9 cellular contexts compared by ENCODE assay signal in genomic region chr3:60555704-60556340, GRCh38.
DNase-seq lines count a peak whose midpoint lies in the region; ATAC-seq and TF ChIP-seq lines count a peak whose summit lies in the region.
"Had no signal": no experiment of that assay in that cellular context is flagged by ENCODE, and none has a peak within 500 bp of the region (broad histone marks: within the 10 kb centered on the region; RNA-seq: fewer than 3 reads in every experiment).

No MANE protein-coding gene starts in this region.

- H3K27me3 Mint-ChIP-seq in mesothelial cell of epicardium (ENCODE audit: low read depth), result no peaks in the 10 kb centered on the region

- no peaks in the 10 kb centered on the region for H3K36me3 Mint-ChIP-seq in mesothelial cell of epicardium

- H3K9ac ChIP-seq in Loucy (ENCODE audit: low read depth, low read length, poor library complexity, severe bottlenecking), result no peak overlapping the region

- DNase-seq in HCEC 1CT (peak; percentile 74), kidney glomerular epithelial cell (lab: John Stamatoyannopoulos, UW) (peak; percentile 85), NCI-H2081 (lab: John Stamatoyannopoulos, UW) (no peak), mesothelial cell of epicardium (ENCODE audit: low spot score in 2 of 2, unreplicated experiment in 2 of 2) (no peak), left colon (no peak), NCI-H510A treated with DMSO at 0.1 percent for 48 hours (lab: John Stamatoyannopoulos, UW) (no peak)

- H3K36me3 ChIP-seq in Loucy (ENCODE audit: insufficient read depth, low read length), result no peaks in the 10 kb centered on the region
- H3K36me3 ChIP-seq: thoracic aorta had no signal

- peak; percentile 95 for ATAC-seq in GM18861 (IDR thresholded peaks at IDR 0.05; ENCODE audit: unreplicated experiment)
- no peak for ATAC-seq in left colon

- TF ChIP-seq CTCF in Loucy (conservative IDR thresholded peaks at IDR 0.05; ENCODE audit: low read length), result no peak
- no peak for TF ChIP-seq CTCF in mesothelial cell of epicardium (IDR thresholded peaks at IDR 0.05; ENCODE audit: unreplicated experiment)

- no peak overlapping the region for H3K4me3 Mint-ChIP-seq in mesothelial cell of epicardium

- H2AFZ ChIP-seq in Loucy (ENCODE audit: low read length), result peak overlapping the region; percentile 60

- H3K27ac Mint-ChIP-seq in mesothelial cell of epicardium, result no peak overlapping the region

- no peaks in the 10 kb centered on the region for H3K27me3 ChIP-seq in Loucy (ENCODE audit: insufficient read depth, low read length, poor library complexity, severe bottlenecking)

- peak overlapping the region; percentile 52 for H3K4me2 ChIP-seq in Loucy (ENCODE audit: low read depth, low read length, poor library complexity, severe bottlenecking)

- peaks cover 5% of the 10 kb centered on the region for H3K4me1 Mint-ChIP-seq in mesothelial cell of epicardium

- H4K20me1 ChIP-seq in Loucy (ENCODE audit: insufficient read depth, low read length, poor library complexity, severe bottlenecking), result no peaks in the 10 kb centered on the region

- H3K9me3 Mint-ChIP-seq in mesothelial cell of epicardium, result peaks cover 4% of the 10 kb centered on the region

- H3K4me1 ChIP-seq in Loucy (ENCODE audit: insufficient read depth, low read length, poor library complexity, severe bottlenecking), result peaks cover 18% of the 10 kb centered on the region

- no peaks in the 10 kb centered on the region for H3K9me3 ChIP-seq in Loucy (ENCODE audit: insufficient read depth, low read depth, low read length)
- H3K9me3 ChIP-seq: thoracic aorta had no signal

- H3K9me2 ChIP-seq in Loucy (replicated peaks; ENCODE audit: low read depth, low read length), result no peaks in the 10 kb centered on the region

- 0 out of 2 replicates have a peak, but pooled peaks cover 6% of the 10 kb centered on the region for H3F3A ChIP-seq in Loucy (ENCODE audit: low read depth)

- no peaks in the 10 kb centered on the region for H3K79me2 ChIP-seq in Loucy (ENCODE audit: insufficient read depth, low read length)

- intact Hi-C loops in left colon (cut with DNase I, micrococcal nuclease), result no loop called here

- peak overlapping the region; percentile 11 for H3K4me3 ChIP-seq in Loucy (ENCODE audit: low read length, poor library complexity, severe bottlenecking)
- H3K4me3 ChIP-seq: thoracic aorta had no signal

Comparison
In these comparisons a context has a peak if more than half of its experiments do, and no peak if none do; other contexts are left out.
1. DNase-seq: peak in HCEC 1CT (single experiment) and kidney glomerular epithelial cell (single experiment); none in NCI-H2081 (0 of 2), mesothelial cell of epicardium (0 of 2), left colon (0 of 2) and NCI-H510A treated with DMSO at 0.1 percent for 48 hours (single experiment).